10 cellular contexts compared by ENCODE assay signal in genomic region chr11:102780491-102780918, GRCh38. TPM values are rescaled to one million over a fixed set of nuclear protein-coding genes. Genes with fewer than 3 reads are reported as not detected.
A peak's percentile ranks its signal among the peaks of the same experiment; 100 is the strongest.
DNase-seq lines count a peak whose midpoint lies in the region; ATAC-seq and TF ChIP-seq lines count a peak whose summit lies in the region.
"Had no signal": no experiment of that assay in that cellular context is flagged by ENCODE, and none has a peak within 500 bp of the region (broad histone marks: within the 10 kb centered on the region; RNA-seq: fewer than 3 reads in every experiment).

TSS of gene MMP10 (minus strand) at chr11:102780628. CDS start at chr11:102780591, 37 bp downstream.

- H3K27me3 ChIP-seq in breast epithelium, result no peaks in the 10 kb centered on the region

- peaks cover 7% of the 10 kb centered on the region for H3K9me3 Mint-ChIP-seq in MCF 10A (ENCODE audit: unreplicated experiment)
- H3K9me3 Mint-ChIP-seq in type B pancreatic cell, result no peaks in the 10 kb centered on the region

- H3K27ac Mint-ChIP-seq in MCF 10A (ENCODE audit: low read depth, unreplicated experiment) (no peak within 1 kb of the TSS), type B pancreatic cell (no peak within 1 kb of the TSS)

- intact Hi-C loops in MCF 10A (cut with micrococcal nuclease), result loop anchor here (1.0 kb wide), 1 partner anchor 47 kb away; no protein-coding TSS in a partner anchor
- intact Hi-C loops in breast epithelium (cut with DNase I; ENCODE audit: low total_unique reads), result no loop called here

- TF ChIP-seq CTCF in MCF 10A (IDR thresholded peaks at IDR 0.05; ENCODE audit: unreplicated experiment) (peak; percentile 39), breast epithelium (IDR thresholded peaks at IDR 0.05) (peak in 1 of 3 donors; percentile 21), type B pancreatic cell (conservative IDR thresholded peaks at IDR 0.05) (peak; percentile 68)

- H3K27ac ChIP-seq in breast epithelium, result no peak within 1 kb of the TSS
- H3K27ac ChIP-seq: parathyroid adenoma had no signal

- no peaks in the 10 kb centered on the region for H3K36me3 Mint-ChIP-seq in MCF 10A (ENCODE audit: insufficient read depth, unreplicated experiment)
- no peaks in the 10 kb centered on the region for H3K36me3 Mint-ChIP-seq in type B pancreatic cell

- H3K9me3 ChIP-seq in breast epithelium, result no peaks in the 10 kb centered on the region

- POLR2A ChIA-PET in MCF 10A (lab: Yijun Ruan, JAX), result interaction anchor here (0.7 to 1.5 kb wide), 3 partner anchors 8 to 21 kb away, joined by 3 to 8 read pairs (median 3); partner anchors contain the start of gene MMP1

- H3K4me3 ChIP-seq in breast epithelium, result no peak within 1 kb of the TSS

- H3K4me1 Mint-ChIP-seq in MCF 10A (ENCODE audit: insufficient read depth, unreplicated experiment) (peaks cover 13% of the 10 kb centered on the region), type B pancreatic cell (ENCODE audit: unreplicated experiment) (peaks cover 7% of the 10 kb centered on the region)

- no TSS peak for BruUV-seq in MCF 10A (replicated peaks; lab: Mats Ljungman, UMichigan)

- no peaks in the 10 kb centered on the region for H3K36me3 ChIP-seq in breast epithelium

- no peaks in the 10 kb centered on the region for H3K27me3 Mint-ChIP-seq in MCF 10A (ENCODE audit: insufficient read depth, unreplicated experiment)
- peaks cover 6% of the 10 kb centered on the region for H3K27me3 Mint-ChIP-seq in type B pancreatic cell

- ATAC-seq in GM18861 (IDR thresholded peaks at IDR 0.05; ENCODE audit: unreplicated experiment) (no peak), HG03280 (IDR thresholded peaks at IDR 0.05; ENCODE audit: unreplicated experiment) (no peak)

- DNase-seq in MCF 10A (ENCODE audit: unreplicated experiment) (peak; percentile 65), breast epithelium (ENCODE audit: low spot score in 2 of 2) (no peak), NCI-H82 (lab: John Stamatoyannopoulos, UW) (peak; percentile 36), fibroblast of peridontal ligament (ENCODE audit: extremely low read depth) (peak; percentile 68), type B pancreatic cell (ENCODE audit: extremely low spot score, unreplicated experiment) (no peak), SKM-1 (lab: John Stamatoyannopoulos, UW; ENCODE audit: unreplicated experiment) (no peak)

- CTCF ChIA-PET in MCF 10A (lab: Yijun Ruan, JAX), result interaction anchor here (0.6 to 2.3 kb wide), 10 partner anchors 18 to 301 kb away, joined by 3 to 14 read pairs (median 4); partner anchors contain the start of gene MMP1

- H3K4me1 ChIP-seq in breast epithelium, result no peaks in the 10 kb centered on the region
- H3K4me1 ChIP-seq: parathyroid adenoma had no signal

- TF ChIP-seq POLR2A in breast epithelium (IDR thresholded peaks at IDR 0.05), result no peak

- no peak within 1 kb of the TSS for H3K4me3 Mint-ChIP-seq in MCF 10A (ENCODE audit: unreplicated experiment)
- H3K4me3 Mint-ChIP-seq in type B pancreatic cell, result no peak within 1 kb of the TSS

RNA-seq across cellular contexts. Expression of gene MMP10, which starts in this region (rescaled TPM):
- total RNA-seq in MCF 10A (2022) (0.29 and 0.75 TPM in 2 replicates), breast epithelium (under 1 TPM in 1 of 3 donors, not detected in 2; 0.66 TPM), type B pancreatic cell (ENCODE audit: low replicate concordance) (0.71 and 2.0 TPM in 2 replicates)
- total RNA-seq: T-helper 2 cell treated with Interferon-gamma antibody and Interleukin-4, amounts not matched to agents 100 ng/mL and 5 ng/mL, for 36 hours had no signal

Comparison
In these comparisons a context has a peak if more than half of its experiments do, and no peak if none do; other contexts are left out.
1. Peak in DNase-seq in MCF 10A; RNA of the gene not detected or under 1 TPM.
2. DNase-seq: peak in NCI-H82 (single experiment) and fibroblast of peridontal ligament (single experiment); none in breast epithelium (0 of 2), type B pancreatic cell (single experiment) and SKM-1 (single experiment).